1 cellular context compared by ENCODE assay signal in the genomic region with DNA sequence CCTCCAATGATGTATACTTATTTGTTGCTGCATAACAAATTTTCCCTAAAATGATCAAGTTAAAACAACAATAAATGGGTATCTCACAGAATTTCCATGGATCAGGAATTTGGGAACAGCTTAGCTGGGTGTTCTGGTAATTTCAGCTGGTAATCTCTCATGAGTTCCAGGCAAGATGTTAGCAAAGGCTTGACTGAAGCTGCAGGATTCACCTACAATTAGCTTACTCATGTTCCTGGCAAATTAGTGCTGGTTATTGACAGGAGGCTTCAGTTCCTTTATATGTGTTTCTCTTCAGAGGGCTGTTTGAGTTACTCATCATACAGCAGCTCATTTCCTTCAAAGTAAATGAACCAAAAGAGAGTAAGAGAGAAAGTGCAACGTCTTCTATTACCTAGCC.
TF ChIP-seq lines count a peak whose summit lies in the region.

No MANE protein-coding gene starts in this region.

TF ChIP-seq in H1, 55 proteins besides CTCF, POLR2A, EP300 and RAD21 (continued from another document):
- TF ChIP-seq, protein P1, sequence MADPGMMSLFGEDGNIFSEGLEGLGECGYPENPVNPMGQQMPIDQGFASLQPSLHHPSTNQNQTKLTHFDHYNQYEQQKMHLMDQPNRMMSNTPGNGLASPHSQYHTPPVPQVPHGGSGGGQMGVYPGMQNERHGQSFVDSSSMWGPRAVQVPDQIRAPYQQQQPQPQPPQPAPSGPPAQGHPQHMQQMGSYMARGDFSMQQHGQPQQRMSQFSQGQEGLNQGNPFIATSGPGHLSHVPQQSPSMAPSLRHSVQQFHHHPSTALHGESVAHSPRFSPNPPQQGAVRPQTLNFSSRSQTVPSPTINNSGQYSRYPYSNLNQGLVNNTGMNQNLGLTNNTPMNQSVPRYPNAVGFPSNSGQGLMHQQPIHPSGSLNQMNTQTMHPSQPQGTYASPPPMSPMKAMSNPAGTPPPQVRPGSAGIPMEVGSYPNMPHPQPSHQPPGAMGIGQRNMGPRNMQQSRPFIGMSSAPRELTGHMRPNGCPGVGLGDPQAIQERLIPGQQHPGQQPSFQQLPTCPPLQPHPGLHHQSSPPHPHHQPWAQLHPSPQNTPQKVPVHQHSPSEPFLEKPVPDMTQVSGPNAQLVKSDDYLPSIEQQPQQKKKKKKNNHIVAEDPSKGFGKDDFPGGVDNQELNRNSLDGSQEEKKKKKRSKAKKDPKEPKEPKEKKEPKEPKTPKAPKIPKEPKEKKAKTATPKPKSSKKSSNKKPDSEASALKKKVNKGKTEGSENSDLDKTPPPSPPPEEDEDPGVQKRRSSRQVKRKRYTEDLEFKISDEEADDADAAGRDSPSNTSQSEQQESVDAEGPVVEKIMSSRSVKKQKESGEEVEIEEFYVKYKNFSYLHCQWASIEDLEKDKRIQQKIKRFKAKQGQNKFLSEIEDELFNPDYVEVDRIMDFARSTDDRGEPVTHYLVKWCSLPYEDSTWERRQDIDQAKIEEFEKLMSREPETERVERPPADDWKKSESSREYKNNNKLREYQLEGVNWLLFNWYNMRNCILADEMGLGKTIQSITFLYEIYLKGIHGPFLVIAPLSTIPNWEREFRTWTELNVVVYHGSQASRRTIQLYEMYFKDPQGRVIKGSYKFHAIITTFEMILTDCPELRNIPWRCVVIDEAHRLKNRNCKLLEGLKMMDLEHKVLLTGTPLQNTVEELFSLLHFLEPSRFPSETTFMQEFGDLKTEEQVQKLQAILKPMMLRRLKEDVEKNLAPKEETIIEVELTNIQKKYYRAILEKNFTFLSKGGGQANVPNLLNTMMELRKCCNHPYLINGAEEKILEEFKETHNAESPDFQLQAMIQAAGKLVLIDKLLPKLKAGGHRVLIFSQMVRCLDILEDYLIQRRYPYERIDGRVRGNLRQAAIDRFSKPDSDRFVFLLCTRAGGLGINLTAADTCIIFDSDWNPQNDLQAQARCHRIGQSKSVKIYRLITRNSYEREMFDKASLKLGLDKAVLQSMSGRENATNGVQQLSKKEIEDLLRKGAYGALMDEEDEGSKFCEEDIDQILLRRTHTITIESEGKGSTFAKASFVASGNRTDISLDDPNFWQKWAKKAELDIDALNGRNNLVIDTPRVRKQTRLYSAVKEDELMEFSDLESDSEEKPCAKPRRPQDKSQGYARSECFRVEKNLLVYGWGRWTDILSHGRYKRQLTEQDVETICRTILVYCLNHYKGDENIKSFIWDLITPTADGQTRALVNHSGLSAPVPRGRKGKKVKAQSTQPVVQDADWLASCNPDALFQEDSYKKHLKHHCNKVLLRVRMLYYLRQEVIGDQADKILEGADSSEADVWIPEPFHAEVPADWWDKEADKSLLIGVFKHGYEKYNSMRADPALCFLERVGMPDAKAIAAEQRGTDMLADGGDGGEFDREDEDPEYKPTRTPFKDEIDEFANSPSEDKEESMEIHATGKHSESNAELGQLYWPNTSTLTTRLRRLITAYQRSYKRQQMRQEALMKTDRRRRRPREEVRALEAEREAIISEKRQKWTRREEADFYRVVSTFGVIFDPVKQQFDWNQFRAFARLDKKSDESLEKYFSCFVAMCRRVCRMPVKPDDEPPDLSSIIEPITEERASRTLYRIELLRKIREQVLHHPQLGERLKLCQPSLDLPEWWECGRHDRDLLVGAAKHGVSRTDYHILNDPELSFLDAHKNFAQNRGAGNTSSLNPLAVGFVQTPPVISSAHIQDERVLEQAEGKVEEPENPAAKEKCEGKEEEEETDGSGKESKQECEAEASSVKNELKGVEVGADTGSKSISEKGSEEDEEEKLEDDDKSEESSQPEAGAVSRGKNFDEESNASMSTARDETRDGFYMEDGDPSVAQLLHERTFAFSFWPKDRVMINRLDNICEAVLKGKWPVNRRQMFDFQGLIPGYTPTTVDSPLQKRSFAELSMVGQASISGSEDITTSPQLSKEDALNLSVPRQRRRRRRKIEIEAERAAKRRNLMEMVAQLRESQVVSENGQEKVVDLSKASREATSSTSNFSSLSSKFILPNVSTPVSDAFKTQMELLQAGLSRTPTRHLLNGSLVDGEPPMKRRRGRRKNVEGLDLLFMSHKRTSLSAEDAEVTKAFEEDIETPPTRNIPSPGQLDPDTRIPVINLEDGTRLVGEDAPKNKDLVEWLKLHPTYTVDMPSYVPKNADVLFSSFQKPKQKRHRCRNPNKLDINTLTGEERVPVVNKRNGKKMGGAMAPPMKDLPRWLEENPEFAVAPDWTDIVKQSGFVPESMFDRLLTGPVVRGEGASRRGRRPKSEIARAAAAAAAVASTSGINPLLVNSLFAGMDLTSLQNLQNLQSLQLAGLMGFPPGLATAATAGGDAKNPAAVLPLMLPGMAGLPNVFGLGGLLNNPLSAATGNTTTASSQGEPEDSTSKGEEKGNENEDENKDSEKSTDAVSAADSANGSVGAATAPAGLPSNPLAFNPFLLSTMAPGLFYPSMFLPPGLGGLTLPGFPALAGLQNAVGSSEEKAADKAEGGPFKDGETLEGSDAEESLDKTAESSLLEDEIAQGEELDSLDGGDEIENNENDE (IDR thresholded peaks at IDR 0.05; ENCODE audit: insufficient replicate concordance, low read length), result no peak
- TF ChIP-seq SRF (IDR thresholded peaks at IDR 0.05; ENCODE audit: low read depth, low read length) (no peak), TAF7 (optimal IDR thresholded peaks at IDR 0.05; ENCODE audit: borderline replicate concordance, low read depth, low read length) (no peak), GABPA (IDR thresholded peaks at IDR 0.05; ENCODE audit: borderline replicate concordance, insufficient read depth, low read length) (no peak), ASH2L (IDR thresholded peaks at IDR 0.05; ENCODE audit: low read length) (no peak), POLR2AphosphoS5 (IDR thresholded peaks at IDR 0.05; ENCODE audit: low read depth, low read length) (no peak), TEAD4 (IDR thresholded peaks at IDR 0.05; ENCODE audit: low read depth, low read length) (no peak), SIX5 (IDR thresholded peaks at IDR 0.05; ENCODE audit: low read depth, low read length) (no peak), CBX5 (IDR thresholded peaks at IDR 0.05; ENCODE audit: low read depth, low read length) (no peak), FOSL1 (IDR thresholded peaks at IDR 0.05; ENCODE audit: insufficient read depth, low read depth, low read length) (no peak), TCF12 (IDR thresholded peaks at IDR 0.05; ENCODE audit: low read depth, low read length) (no peak)
- TF ChIP-seq, protein P2, sequence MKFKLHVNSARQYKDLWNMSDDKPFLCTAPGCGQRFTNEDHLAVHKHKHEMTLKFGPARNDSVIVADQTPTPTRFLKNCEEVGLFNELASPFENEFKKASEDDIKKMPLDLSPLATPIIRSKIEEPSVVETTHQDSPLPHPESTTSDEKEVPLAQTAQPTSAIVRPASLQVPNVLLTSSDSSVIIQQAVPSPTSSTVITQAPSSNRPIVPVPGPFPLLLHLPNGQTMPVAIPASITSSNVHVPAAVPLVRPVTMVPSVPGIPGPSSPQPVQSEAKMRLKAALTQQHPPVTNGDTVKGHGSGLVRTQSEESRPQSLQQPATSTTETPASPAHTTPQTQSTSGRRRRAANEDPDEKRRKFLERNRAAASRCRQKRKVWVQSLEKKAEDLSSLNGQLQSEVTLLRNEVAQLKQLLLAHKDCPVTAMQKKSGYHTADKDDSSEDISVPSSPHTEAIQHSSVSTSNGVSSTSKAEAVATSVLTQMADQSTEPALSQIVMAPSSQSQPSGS (IDR thresholded peaks at IDR 0.05; ENCODE audit: low read length), result no peak
- TF ChIP-seq, protein P3, sequence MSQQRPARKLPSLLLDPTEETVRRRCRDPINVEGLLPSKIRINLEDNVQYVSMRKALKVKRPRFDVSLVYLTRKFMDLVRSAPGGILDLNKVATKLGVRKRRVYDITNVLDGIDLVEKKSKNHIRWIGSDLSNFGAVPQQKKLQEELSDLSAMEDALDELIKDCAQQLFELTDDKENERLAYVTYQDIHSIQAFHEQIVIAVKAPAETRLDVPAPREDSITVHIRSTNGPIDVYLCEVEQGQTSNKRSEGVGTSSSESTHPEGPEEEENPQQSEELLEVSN (IDR thresholded peaks at IDR 0.05), result no peak
TF ChIP-seq in H1: peak in this region for 0.
